Comparison of ENCODE assay signal across 8 cellular contexts in the genomic region with DNA sequence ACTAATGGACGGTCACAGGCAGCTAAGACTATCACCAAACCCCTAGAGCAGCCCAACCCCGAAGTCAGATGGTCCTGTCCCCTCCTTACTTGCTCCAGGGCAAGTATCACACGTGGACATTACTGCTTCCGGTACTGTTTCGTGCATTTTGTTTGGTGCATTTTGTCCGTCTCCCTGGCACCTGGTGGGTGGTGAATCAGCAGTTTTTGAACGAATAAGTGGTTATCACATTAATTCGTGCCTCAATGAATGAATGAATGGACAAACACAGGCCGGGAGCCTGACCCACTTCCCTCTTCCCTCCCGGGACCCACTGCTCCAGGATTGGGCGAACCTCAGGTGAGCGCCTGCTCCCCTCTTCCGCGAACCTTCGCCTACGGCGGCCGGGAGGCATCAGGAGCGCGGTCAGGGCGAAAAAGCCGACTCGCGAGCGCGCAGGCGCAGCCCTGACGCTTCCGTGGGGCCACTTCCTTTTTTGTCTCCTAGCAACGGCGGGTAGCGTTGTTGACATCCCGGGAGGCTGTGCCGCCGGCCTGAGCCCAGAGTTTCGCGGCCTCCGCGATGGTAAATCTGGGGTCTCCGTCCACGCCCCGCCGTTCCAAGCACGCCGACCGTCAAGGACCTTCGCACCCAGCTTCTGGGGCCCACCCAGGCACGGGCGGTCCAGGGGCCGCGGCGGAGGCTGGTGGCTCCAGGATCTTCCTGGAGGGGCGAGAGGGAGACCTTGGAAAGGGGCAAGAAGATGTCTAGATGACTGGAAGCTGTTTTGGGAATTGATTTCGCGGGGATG. TPM values are rescaled to one million over a fixed set of nuclear protein-coding genes. Genes with fewer than 3 reads are reported as not detected.
DNase-seq lines count a peak whose midpoint lies in the region; ATAC-seq, FAIRE-seq and TF ChIP-seq lines count a peak whose summit lies in the region.

TSS of gene DYNLRB2 (plus strand) at position 478 of the 790 bp plus-strand sequence. CDS start at position 562, 84 bp downstream.

- no peak for TF ChIP-seq CTCF in endothelial cell of umbilical vein (IDR thresholded peaks at IDR 0.05; ENCODE audit: extremely low read depth in 1 of 2, insufficient read depth in 1 of 2, low read depth in 1 of 2, low read length in 2 of 2)

- H3K4me1 ChIP-seq in endothelial cell of umbilical vein (ENCODE audit: control insufficient read depth, extremely low read depth, insufficient read depth, low read length) (peaks cover 10% of the 10 kb centered on the region), mesodermal cell (ENCODE audit: control insufficient read depth, insufficient read depth, low read length, poor library complexity, severe bottlenecking) (no peaks in the 10 kb centered on the region)

- no peaks in the 10 kb centered on the region for H3K79me2 ChIP-seq in endothelial cell of umbilical vein (ENCODE audit: control insufficient read depth, insufficient read depth, low read length)

- H4K20me1 ChIP-seq in endothelial cell of umbilical vein (replicated peaks; ENCODE audit: control insufficient read depth, extremely low read depth, insufficient read depth, low read length), result no peaks in the 10 kb centered on the region

- no peaks in the 10 kb centered on the region for H3K9me3 ChIP-seq in endothelial cell of umbilical vein (replicated peaks; ENCODE audit: control insufficient read depth, insufficient read depth, low read length)
- no peaks in the 10 kb centered on the region for H3K9me3 ChIP-seq in mesodermal cell (ENCODE audit: control insufficient read depth, low read length)

- H3K36me3 ChIP-seq in endothelial cell of umbilical vein (ENCODE audit: control insufficient read depth in 2 of 2, extremely low read depth in 1 of 2, insufficient read depth in 2 of 2, low read length in 2 of 2), result no peaks in the 10 kb centered on the region
- no peaks in the 10 kb centered on the region for H3K36me3 ChIP-seq in mesodermal cell (ENCODE audit: control insufficient read depth, insufficient read depth, low read length)

- H3K27me3 ChIP-seq in endothelial cell of umbilical vein (ENCODE audit: control insufficient read depth in 2 of 2, insufficient read depth in 2 of 2, low read length in 2 of 2), result peaks cover 2 to 22% of the 10 kb centered on the region in 2 experiments

- BruUV-seq in endothelial cell of umbilical vein (replicated peaks; lab: Mats Ljungman, UMichigan), result TSS peak; percentile 89

- TF ChIP-seq POLR2A in GM19193 (IDR thresholded peaks at IDR 0.05; ENCODE audit: extremely low read depth, insufficient read depth, insufficient read length), result peak; percentile 76
- TF ChIP-seq POLR2A in endothelial cell of umbilical vein (IDR thresholded peaks at IDR 0.05; ENCODE audit: low read depth, low read length), result peak; percentile 66

- CTCF ChIA-PET in endothelial cell of umbilical vein (lab: Charles Lee), result interaction anchor here (3.2 kb wide), 1 partner anchor 14 kb away, joined by 26 read pairs; no protein-coding TSS in a partner anchor

- FAIRE-seq in endothelial cell of umbilical vein (lab: Jason Lieb, UNC), result peak; percentile 83

- DNase-seq in AG20443 (ENCODE audit: low spot score) (peak; percentile 99), NCI-H748 treated with DMSO at 0.1 percent for 48 hours (lab: John Stamatoyannopoulos, UW) (peak; percentile 78), activated T-cell treated with anti-CD3 and anti-CD28 coated beads for 1 hour (ENCODE audit: low read depth) (peak; percentile 81), endothelial cell of umbilical vein (ENCODE audit: low read depth, low spot score) (peak; percentile 89)
- DNase-seq in stimulated activated CD8-positive, alpha-beta memory T cell treated with anti-CD3 and anti-CD28 coated beads, Interleukin-15, amount 100 ng/mL, for 1 hour (ENCODE audit: low read depth), result peak; percentile 65

- 5% methylated on average over 44 to 53 of the region's 55 CpGs for WGBS in mesodermal cell (ENCODE audit: insufficient coverage in 2 of 2), 2 experiments

- dilution Hi-C loops in endothelial cell of umbilical vein (cut with MboI; ENCODE audit: extremely low pct_ligation_motif_present, low sequenced_read_pairs), result no loop called here

- H2AFZ ChIP-seq in endothelial cell of umbilical vein (ENCODE audit: low read depth, low read length), result peak within 1 kb of the TSS; percentile 90

- H3K4me3 ChIP-seq in endothelial cell of umbilical vein (replicated peaks in 1 of 3; ENCODE audit: insufficient read depth in 1 of 3, low read depth in 1 of 3, low read length in 3 of 3), result peak within 1 kb of the TSS; percentile 55 to 84 (median 61)
- peak within 1 kb of the TSS; percentile 57 for H3K4me3 ChIP-seq in mesodermal cell (ENCODE audit: extremely low read depth, insufficient read depth, low read length, poor library complexity, severe bottlenecking)

- ATAC-seq in HG03442 (IDR thresholded peaks at IDR 0.05; ENCODE audit: unreplicated experiment), result peak; percentile 95

- peak within 1 kb of the TSS; percentile 97 for H3K4me2 ChIP-seq in endothelial cell of umbilical vein (ENCODE audit: insufficient read depth, low read length)

- POLR2A ChIA-PET in endothelial cell of umbilical vein (lab: Charles Lee), result no interaction called here

- H3K27ac ChIP-seq in endothelial cell of umbilical vein (ENCODE audit: insufficient read depth, low read depth, low read length) (peak within 1 kb of the TSS; percentile 59), mesodermal cell (ENCODE audit: low read depth, low read length, severe bottlenecking) (peak within 1 kb of the TSS; percentile 53)

- no peaks in the 10 kb centered on the region for H3K9me1 ChIP-seq in endothelial cell of umbilical vein (replicated peaks; ENCODE audit: control insufficient read depth, extremely low read depth, insufficient read depth, low read length)

- peak within 1 kb of the TSS; percentile 70 for H3K9ac ChIP-seq in endothelial cell of umbilical vein (replicated peaks; ENCODE audit: extremely low read depth, insufficient read depth, low read length)

- intact Hi-C loops in endothelial cell of umbilical vein (cut with micrococcal nuclease), result loop anchor here (1.0 to 5.0 kb wide), 2 partner anchors 267 to 282 kb away; no protein-coding TSS in a partner anchor

TF ChIP-seq in endothelial cell of umbilical vein, 7 proteins besides CTCF, POLR2A, EP300 and RAD21:
- peak; percentile 70 for TF ChIP-seq POLR2AphosphoS5 (IDR thresholded peaks at IDR 0.05; ENCODE audit: insufficient read depth, low read depth, low read length)
- TF ChIP-seq, protein P1, sequence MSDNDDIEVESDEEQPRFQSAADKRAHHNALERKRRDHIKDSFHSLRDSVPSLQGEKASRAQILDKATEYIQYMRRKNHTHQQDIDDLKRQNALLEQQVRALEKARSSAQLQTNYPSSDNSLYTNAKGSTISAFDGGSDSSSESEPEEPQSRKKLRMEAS (IDR thresholded peaks at IDR 0.05; ENCODE audit: insufficient read depth, insufficient read length), result no peak
- TF ChIP-seq GATA2 (IDR thresholded peaks at IDR 0.05; ENCODE audit: insufficient read depth, insufficient read length, low read depth, low read length), result no peak

RNA-seq across cellular contexts. Expression of gene DYNLRB2, which starts in this region (rescaled TPM):
- total RNA-seq in endothelial cell of umbilical vein, result not detected in 2 replicates
- polyA plus RNA-seq in endothelial cell of umbilical vein, result not detected in 2 replicates
- polyA plus RNA-seq in endothelial cell of umbilical vein (2011; cell fraction: cytosol; rRNA removed), result not detected in 2 replicates
- polyA plus RNA-seq in endothelial cell of umbilical vein (2011; cell fraction: nucleus; rRNA removed), result not detected in 2 replicates
- not detected in 2 replicates for polyA plus RNA-seq in endothelial cell of umbilical vein (2012)
- not detected in 2 replicates for polyA minus RNA-seq in endothelial cell of umbilical vein
- polyA minus RNA-seq in endothelial cell of umbilical vein (2011; cell fraction: cytosol; rRNA and poly(A)+ RNA removed), result not detected
- polyA minus RNA-seq in endothelial cell of umbilical vein (2011; cell fraction: nucleus; rRNA and poly(A)+ RNA removed), result not detected in 2 replicates
- not detected for polyA plus RNA-seq in mesodermal cell (2013, experiment 1 of 2)
- polyA plus RNA-seq in mesodermal cell (2013, experiment 2 of 2), result not detected

Comparison
In these comparisons a context has a peak if more than half of its experiments do, and no peak if none do; other contexts are left out.
1. Peak in every context shown above with its lines: DNase-seq, ATAC-seq, H3K4me3 ChIP-seq and H3K27ac ChIP-seq.
2. Peak in DNase-seq, H3K4me3 ChIP-seq, H3K27ac ChIP-seq, H3K9ac ChIP-seq and H3K4me2 ChIP-seq in endothelial cell of umbilical vein; RNA of the gene not detected or under 1 TPM.